14 cellular contexts compared by ENCODE assay signal in the genomic region with DNA sequence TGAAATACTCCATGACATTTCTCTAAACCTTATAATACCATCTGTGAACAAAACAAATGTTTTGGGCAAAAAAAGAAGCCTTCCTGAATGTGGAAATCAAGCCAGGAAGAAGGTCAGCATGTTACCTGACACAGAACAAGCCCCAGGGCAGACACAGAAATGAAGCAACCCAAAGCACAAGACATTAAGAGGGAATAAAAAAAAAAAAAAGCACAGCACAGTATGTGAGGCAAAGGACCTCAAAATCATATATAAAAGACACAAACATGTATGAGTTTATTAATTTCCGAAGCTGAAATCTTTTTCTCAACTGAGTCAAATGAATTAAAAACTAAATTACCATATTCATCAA.
DNase-seq lines count a peak whose midpoint lies in the region; ATAC-seq, FAIRE-seq and TF ChIP-seq lines count a peak whose summit lies in the region.
"Had no signal": no experiment of that assay in that cellular context is flagged by ENCODE, and none has a peak within 500 bp of the region (broad histone marks: within the 10 kb centered on the region; RNA-seq: fewer than 3 reads in every experiment).

No MANE protein-coding gene starts in this region.

- H4K20me1 ChIP-seq in PC-9 (ENCODE audit: insufficient read depth) (no peaks in the 10 kb centered on the region), H1 (replicated peaks in 1 of 2; ENCODE audit: control insufficient read depth in 1 of 2, insufficient read depth in 2 of 2, low read length in 2 of 2) (no peaks in the 10 kb centered on the region)

- H3K79me2 ChIP-seq in PC-9 (ENCODE audit: low read depth) (no peaks in the 10 kb centered on the region), H1 (ENCODE audit: control insufficient read depth in 1 of 2, insufficient read depth in 2 of 2, low read length in 2 of 2) (no peaks in the 10 kb centered on the region)

- no peak overlapping the region for H4K8ac ChIP-seq in H1 (ENCODE audit: extremely low read depth, insufficient read depth, low read length)

- H3K36me3 ChIP-seq in Caco-2 (ENCODE audit: control insufficient read depth, insufficient read depth, low read length), result no peaks in the 10 kb centered on the region
- no peaks in the 10 kb centered on the region for H3K36me3 ChIP-seq in PC-9 (ENCODE audit: low read depth)
- no peaks in the 10 kb centered on the region for H3K36me3 ChIP-seq in H1 (ENCODE audit: control insufficient read depth in 2 of 4, insufficient read depth in 4 of 4, low read length in 3 of 4)

- no peak for ATAC-seq in stimulated activated naive CD8-positive, alpha-beta T cell treated with anti-CD3 and anti-CD28 coated beads, Interleukin-15, amount 100 ng/mL, for 72 hours
- ATAC-seq: stimulated activated effector memory CD8-positive, alpha-beta T cell treated with anti-CD3 and anti-CD28 coated beads, Interleukin-12 subunit alpha, Interleukin-12 subunit beta, amount 100 ng/mL, for 72 hours had no signal

- H3K27me3 ChIP-seq in Caco-2 (replicated peaks; ENCODE audit: control insufficient read depth, insufficient read depth, low read length) (no peaks in the 10 kb centered on the region), PC-9 (ENCODE audit: insufficient read depth, low read depth) (no peaks in the 10 kb centered on the region), H1 (replicated peaks in 1 of 4; ENCODE audit: control insufficient read depth in 3 of 4, extremely low read depth in 1 of 4, insufficient read depth in 3 of 4, low read length in 3 of 4) (no peaks in the 10 kb centered on the region)

- no peak overlapping the region for H3K4me3 ChIP-seq in Caco-2 (ENCODE audit: low read depth, low read length)
- H3K4me3 ChIP-seq in PC-9, result peak overlapping the region; percentile 48; the same call in 1 of the 2 replicates
- H3K4me3 ChIP-seq in H1 (ENCODE audit: extremely low read depth in 1 of 4, insufficient read depth in 2 of 4, low read depth in 3 of 4, low read length in 4 of 4), result no peak overlapping the region; a peak in 1 of 8 replicates

- peak overlapping the region; percentile 57 for H4K5ac ChIP-seq in H1 (ENCODE audit: insufficient read length, low read depth, low read length)

- no peak overlapping the region; the same call in 1 of the 2 replicates for H2BK12ac ChIP-seq in H1 (ENCODE audit: low read depth, low read length)

- no peak overlapping the region for H3K14ac ChIP-seq in H1 (ENCODE audit: insufficient read length)

- H3K4me2 ChIP-seq in PC-9 (peak overlapping the region; percentile 93), H1 (ENCODE audit: insufficient read depth in 1 of 2, low read depth in 2 of 2, low read length in 2 of 2) (0 out of 4 replicates have a peak overlapping the region, but pooled peaks of 1 of the 2 experiments have one; percentile 9)

- TF ChIP-seq POLR2A in H1 (IDR thresholded peaks at IDR 0.05; ENCODE audit: control extremely low read depth in 1 of 2, low read depth in 2 of 2, low read length in 2 of 2), result no peak

- peaks cover 17% of the 10 kb centered on the region for H3K36me3 Mint-ChIP-seq in Caco-2 (ENCODE audit: insufficient read depth, unreplicated experiment)
- peaks cover 4% of the 10 kb centered on the region for H3K36me3 Mint-ChIP-seq in nephron (ENCODE audit: low read depth)
- H3K36me3 Mint-ChIP-seq: stimulated activated effector memory CD8-positive, alpha-beta T cell treated with anti-CD3 and anti-CD28 coated beads, Interleukin-12 subunit alpha, Interleukin-12 subunit beta, amount 100 ng/mL, for 72 hours had no signal

- DNase-seq in Caco-2, result no peak
- DNase-seq in PC-9, result peak; percentile 29 to 81
- no peak for DNase-seq in H1 (ENCODE audit: low read depth in 1 of 2, low spot score in 2 of 2)
- no peak for DNase-seq in stimulated activated naive CD8-positive, alpha-beta T cell treated with anti-CD3 and anti-CD28 coated beads, Interleukin-15, amount 100 ng/mL, for 72 hours
- no peak for DNase-seq in NCI-H2081 treated with DMSO at 0.1 percent for 48 hours (lab: John Stamatoyannopoulos, UW)
- no peak for DNase-seq in NCI-H187 treated with DMSO at 0.1 percent for 48 hours (lab: John Stamatoyannopoulos, UW)
- DNase-seq in RCC 7860 (ENCODE audit: low spot score), result no peak
- DNase-seq: activated CD4-positive, alpha-beta T cell treated with anti-CD3 and anti-CD28 coated beads, Interleukin-2, amount 10 ng/mL, durations not matched to agents 24 days and 14 days; activated effector memory CD4-positive, alpha-beta T cell treated with anti-CD3 and anti-CD28 coated beads, Interleukin-2, amount 50 U/mL, for 16 hours; NCI-H1436 treated with DMSO at 0.1 percent for 48 hours; nucleus accumbens; stimulated activated CD4-positive, alpha-beta T cell treated with anti-CD3 and anti-CD28 coated beads, Interleukin-1b, Interleukin-23, amount 100 ng/mL, for 48 hours had no signal

- intact Hi-C loops in Caco-2 (cut with micrococcal nuclease; ENCODE audit: unreplicated experiment), result loop anchor here (1.0 to 10.0 kb wide), 9 partner anchors 9 to 361 kb away; no protein-coding TSS in a partner anchor
- intact Hi-C loops in PC-9 (cut with micrococcal nuclease; ENCODE audit: unreplicated experiment), result loop anchor here (1.0 to 2.0 kb wide), 7 partner anchors 28 to 168 kb away; a partner anchor contains a TSS

- 0 out of 2 replicates have a peak overlapping the region, but pooled peaks have one; percentile 23 for H2AFZ ChIP-seq in PC-9
- no peak overlapping the region for H2AFZ ChIP-seq in H1 (ENCODE audit: low read length)

- peak overlapping the region; percentile 93 for H3K27ac Mint-ChIP-seq in Caco-2 (ENCODE audit: unreplicated experiment)
- H3K27ac Mint-ChIP-seq in nephron, result peak overlapping the region; percentile 91 to 96 (median 96)
- H3K27ac Mint-ChIP-seq in stimulated activated naive CD8-positive, alpha-beta T cell treated with anti-CD3 and anti-CD28 coated beads, Interleukin-15, amount 100 ng/mL, for 72 hours, result no peak overlapping the region
- H3K27ac Mint-ChIP-seq: activated CD4-positive, alpha-beta T cell treated with anti-CD3 and anti-CD28 coated beads, Interleukin-2, amount 10 ng/mL, durations not matched to agents 24 days and 14 days; stimulated activated effector memory CD8-positive, alpha-beta T cell treated with anti-CD3 and anti-CD28 coated beads, Interleukin-12 subunit alpha, Interleukin-12 subunit beta, amount 100 ng/mL, for 72 hours had no signal

- no peak for FAIRE-seq in H1 (lab: Jason Lieb, UNC)
- FAIRE-seq in RCC 7860 (lab: Jason Lieb, UNC), result no peak

- no peaks in the 10 kb centered on the region; the same call in 1 of the 2 replicates for H3K23me2 ChIP-seq in H1 (ENCODE audit: low read depth, low read length)

- H3K4ac ChIP-seq in H1 (replicated peaks; ENCODE audit: insufficient read length, low read depth, low read length), result no peak overlapping the region

- H3K9me2 ChIP-seq in PC-9 (ENCODE audit: insufficient read depth), result no peaks in the 10 kb centered on the region

- no peak overlapping the region for H4K91ac ChIP-seq in H1 (replicated peaks; ENCODE audit: insufficient read length, low read length)

- 63% methylated on average over 1 of the region's 1 CpG; no CpG with 5 or more reads in 1 of the 2 experiments for WGBS in H1 (ENCODE audit: extremely low coverage in 1 of 2, insufficient coverage in 1 of 2, insufficient read length in 1 of 2, insufficient replicate concordance in 2 of 2, low coverage in 1 of 2, low lambda C conversion rate in 2 of 2, missing lambda C conversion rate in 1 of 2), 2 experiments

- no peaks in the 10 kb centered on the region for H3K79me1 ChIP-seq in H1 (ENCODE audit: low read depth, low read length)

- H3K27me3 Mint-ChIP-seq in Caco-2 (ENCODE audit: insufficient read depth, unreplicated experiment) (no peaks in the 10 kb centered on the region), nephron (ENCODE audit: low read depth) (no peaks in the 10 kb centered on the region)
- H3K27me3 Mint-ChIP-seq in stimulated activated naive CD8-positive, alpha-beta T cell treated with anti-CD3 and anti-CD28 coated beads, Interleukin-15, amount 100 ng/mL, for 72 hours, result no peaks in the 10 kb centered on the region
- H3K27me3 Mint-ChIP-seq: activated CD4-positive, alpha-beta T cell treated with anti-CD3 and anti-CD28 coated beads, Interleukin-2, amount 10 ng/mL, durations not matched to agents 24 days and 14 days had no signal

- H3K9me3 Mint-ChIP-seq in Caco-2 (ENCODE audit: unreplicated experiment) (no peaks in the 10 kb centered on the region), nephron (no peaks in the 10 kb centered on the region)
- no peaks in the 10 kb centered on the region for H3K9me3 Mint-ChIP-seq in stimulated activated naive CD8-positive, alpha-beta T cell treated with anti-CD3 and anti-CD28 coated beads, Interleukin-15, amount 100 ng/mL, for 72 hours
- H3K9me3 Mint-ChIP-seq: activated CD4-positive, alpha-beta T cell treated with anti-CD3 and anti-CD28 coated beads, Interleukin-2, amount 10 ng/mL, durations not matched to agents 24 days and 14 days; stimulated activated effector memory CD8-positive, alpha-beta T cell treated with anti-CD3 and anti-CD28 coated beads, Interleukin-12 subunit alpha, Interleukin-12 subunit beta, amount 100 ng/mL, for 72 hours had no signal

- TF ChIP-seq EP300 in H1 (IDR thresholded peaks at IDR 0.05; ENCODE audit: borderline replicate concordance in 1 of 2, low read depth in 2 of 2, low read length in 2 of 2), result no peak

- H2BK5ac ChIP-seq in H1 (ENCODE audit: low read depth, low read length), result peak overlapping the region; percentile 48; the same call in 1 of the 2 replicates

- H3K9me3 ChIP-seq in Caco-2 (no peaks in the 10 kb centered on the region), PC-9 (ENCODE audit: insufficient read depth, low read depth) (no peaks in the 10 kb centered on the region), H1 (ENCODE audit: insufficient read depth in 2 of 2, low read depth in 1 of 2, low read length in 1 of 2) (no peaks in the 10 kb centered on the region)

- TF ChIP-seq CTCF in Caco-2 (IDR thresholded peaks at IDR 0.05; ENCODE audit: insufficient read depth in 1 of 2, low read depth in 1 of 2, low read length in 1 of 2, severe bottlenecking in 1 of 2, unreplicated experiment in 1 of 2) (no peak), PC-9 (conservative IDR thresholded peaks at IDR 0.05) (no peak), H1 (IDR thresholded peaks at IDR 0.05; ENCODE audit: control extremely low read depth in 1 of 3, insufficient read depth in 1 of 3, low read depth in 1 of 3, low read length in 3 of 3) (no peak), nephron (IDR thresholded peaks at IDR 0.05; ENCODE audit: unreplicated experiment in 3 of 3) (no peak)

- H3K4me1 Mint-ChIP-seq in Caco-2 (ENCODE audit: low read depth, unreplicated experiment), result peaks cover 42% of the 10 kb centered on the region
- peaks cover 39% of the 10 kb centered on the region for H3K4me1 Mint-ChIP-seq in nephron
- no peaks in the 10 kb centered on the region for H3K4me1 Mint-ChIP-seq in stimulated activated naive CD8-positive, alpha-beta T cell treated with anti-CD3 and anti-CD28 coated beads, Interleukin-15, amount 100 ng/mL, for 72 hours
- H3K4me1 Mint-ChIP-seq: activated CD4-positive, alpha-beta T cell treated with anti-CD3 and anti-CD28 coated beads, Interleukin-2, amount 10 ng/mL, durations not matched to agents 24 days and 14 days; stimulated activated effector memory CD8-positive, alpha-beta T cell treated with anti-CD3 and anti-CD28 coated beads, Interleukin-12 subunit alpha, Interleukin-12 subunit beta, amount 100 ng/mL, for 72 hours had no signal

- H3K23ac ChIP-seq in H1 (ENCODE audit: insufficient read length), result no peak overlapping the region

- peak overlapping the region; percentile 68 for H3K4me3 Mint-ChIP-seq in Caco-2 (ENCODE audit: unreplicated experiment)
- peak overlapping the region in 1 of 3 experiments; percentile 19 for H3K4me3 Mint-ChIP-seq in nephron
- H3K4me3 Mint-ChIP-seq in stimulated activated naive CD8-positive, alpha-beta T cell treated with anti-CD3 and anti-CD28 coated beads, Interleukin-15, amount 100 ng/mL, for 72 hours, result no peak overlapping the region
- H3K4me3 Mint-ChIP-seq: activated CD4-positive, alpha-beta T cell treated with anti-CD3 and anti-CD28 coated beads, Interleukin-2, amount 10 ng/mL, durations not matched to agents 24 days and 14 days; stimulated activated effector memory CD8-positive, alpha-beta T cell treated with anti-CD3 and anti-CD28 coated beads, Interleukin-12 subunit alpha, Interleukin-12 subunit beta, amount 100 ng/mL, for 72 hours had no signal

- no peak for TF ChIP-seq RAD21 in H1 (IDR thresholded peaks at IDR 0.05 in 1 of 2, conservative IDR thresholded peaks at IDR 0.05 in 1 of 2; ENCODE audit: low read depth in 2 of 2, low read length in 2 of 2)

- no peak overlapping the region for H2AK5ac ChIP-seq in H1 (ENCODE audit: low read depth, low read length)

- H3K27ac ChIP-seq in PC-9 (peak overlapping the region; percentile 100), H1 (ENCODE audit: low read depth, low read length) (no peak overlapping the region; the same call in 1 of the 2 replicates)

- H3F3A ChIP-seq in PC-9 (ENCODE audit: insufficient read depth, low read depth), result peaks cover 41% of the 10 kb centered on the region

- peak overlapping the region; percentile 75 for H2BK120ac ChIP-seq in H1 (replicated peaks; ENCODE audit: low read depth, low read length)

- H3K56ac ChIP-seq in H1 (replicated peaks; ENCODE audit: insufficient read length, low read depth, low read length), result no peak overlapping the region

- no peak overlapping the region for H3K9ac ChIP-seq in H1 (replicated peaks in 1 of 4; ENCODE audit: extremely low read depth in 1 of 4, low read depth in 3 of 4, low read length in 3 of 4)

- POLR2A ChIA-PET in Caco-2 (lab: Charles Lee), result interaction anchor here (1.1 to 1.3 kb wide), 3 partner anchors 8 to 70 kb away, joined by 3 to 11 read pairs (median 8); no protein-coding TSS in a partner anchor
- POLR2A ChIA-PET in PC-9 (lab: Charles Lee; ENCODE audit: unreplicated experiment), result interaction anchor here (0.5 to 0.7 kb wide), 3 partner anchors 28 to 133 kb away, joined by 5 to 29 read pairs (median 11); no protein-coding TSS in a partner anchor
- POLR2A ChIA-PET in H1 (lab: Charles Lee; ENCODE audit: partially characterized antibody), result interaction anchor here (1.7 kb wide), 1 partner anchor 58 kb away, joined by 3 read pairs; no protein-coding TSS in a partner anchor

- no peak overlapping the region for H2BK20ac ChIP-seq in H1 (ENCODE audit: low read length)

- H2BK15ac ChIP-seq in H1 (ENCODE audit: low read length), result no peak overlapping the region

- H3K4me1 ChIP-seq in Caco-2 (peaks cover 74% of the 10 kb centered on the region), PC-9 (replicated peaks; ENCODE audit: insufficient read depth) (peaks cover 75% of the 10 kb centered on the region), H1 (replicated peaks in 1 of 4; ENCODE audit: control insufficient read depth in 3 of 4, insufficient read depth in 4 of 4, low read length in 3 of 4) (peaks cover 3 to 13% (median 6%) of the 10 kb centered on the region in 4 experiments; a peak in 4 of 7 replicates)

- no peak overlapping the region; the same call in 1 of the 2 replicates for H3K18ac ChIP-seq in H1 (ENCODE audit: extremely low read depth, low read length)

- CTCF ChIA-PET in Caco-2 (lab: Charles Lee) (no interaction called here), PC-9 (lab: Charles Lee) (interaction anchor here (0.6 kb wide), 1 partner anchor 192 kb away, joined by 6 read pairs; no protein-coding TSS in a partner anchor), H1 (lab: Charles Lee; ENCODE audit: partially characterized antibody) (interaction anchor here (1.3 kb wide), 1 partner anchor 24 kb away, joined by 3 read pairs; no protein-coding TSS in a partner anchor)

- BruUV-seq in Caco-2 (replicated peaks; lab: Mats Ljungman, UMichigan) (TSS peak; percentile 93), PC-9 (replicated peaks; lab: Mats Ljungman, UMichigan) (TSS peak; percentile 25)

Comparison
In these comparisons a context has a peak if more than half of its experiments do, and no peak if none do; other contexts are left out.
1. DNase-seq: peak in PC-9 (2 of 2); none in Caco-2 (0 of 2), H1 (0 of 2), stimulated activated naive CD8-positive, alpha-beta T cell treated with anti-CD3 and anti-CD28 coated beads, Interleukin-15, amount 100 ng/mL, for 72 hours (0 of 2), NCI-H2081 treated with DMSO at 0.1 percent for 48 hours (single experiment), NCI-H187 treated with DMSO at 0.1 percent for 48 hours (single experiment) and RCC 7860 (single experiment).
2. H3K27ac Mint-ChIP-seq: peak in Caco-2 (single experiment) and nephron (3 of 3); none in stimulated activated naive CD8-positive, alpha-beta T cell treated with anti-CD3 and anti-CD28 coated beads, Interleukin-15, amount 100 ng/mL, for 72 hours (0 of 2).